21 cellular contexts compared by ENCODE assay signal in the genomic region with DNA sequence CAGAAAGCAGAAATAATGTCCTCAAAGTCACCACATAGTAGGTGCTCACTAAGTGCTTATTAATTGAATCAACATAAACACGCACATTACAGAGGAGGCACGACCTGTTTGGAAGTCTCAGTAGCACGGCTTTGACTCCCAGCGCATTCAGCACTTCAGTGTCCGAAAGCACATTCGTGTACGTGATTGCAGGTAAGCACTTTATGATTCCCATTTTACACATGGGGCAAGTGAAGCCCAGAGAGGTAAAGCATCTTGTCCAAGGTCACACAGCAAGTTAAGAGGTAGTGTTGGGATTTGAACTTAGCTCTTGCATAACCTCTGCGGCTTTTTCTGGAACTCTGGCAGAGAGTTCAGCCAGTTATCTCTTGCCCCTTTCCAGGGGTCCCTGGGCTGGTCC.
"Had no signal": no experiment of that assay in that cellular context is flagged by ENCODE, and none has a peak within 500 bp of the region (broad histone marks: within the 10 kb centered on the region; RNA-seq: fewer than 3 reads in every experiment).

No MANE protein-coding gene starts in this region.

- H3K4me3 Mint-ChIP-seq: activated CD4-positive, alpha-beta memory T cell treated with anti-CD3 and anti-CD28 coated beads for 36 hours; activated CD4-positive, alpha-beta T cell treated with anti-CD3 and anti-CD28 coated beads, Interleukin-2, amount 10 ng/mL, durations not matched to agents 7 days and 5 days; activated naive CD4-positive, alpha-beta T cell treated with anti-CD3 and anti-CD28 coated beads for 36 hours; activated naive CD8-positive, alpha-beta T cell; activated T-cell treated with anti-CD3 and anti-CD28 coated beads, Interleukin-2, amount 50 U/mL, for 4 hours; activated T-helper 17 cell treated with anti-CD3 and anti-CD28 coated beads, Interleukin-2, amount 50 U/mL, for 72 hours; brain; central memory CD8-positive, alpha-beta T cell; T-cell had no signal

- H3K27ac Mint-ChIP-seq: activated CD4-positive, alpha-beta memory T cell treated with anti-CD3 and anti-CD28 coated beads for 36 hours; activated CD4-positive, alpha-beta T cell treated with anti-CD3 and anti-CD28 coated beads, Interleukin-2, amount 10 ng/mL, durations not matched to agents 7 days and 5 days; activated naive CD4-positive, alpha-beta T cell treated with anti-CD3 and anti-CD28 coated beads for 36 hours; activated naive CD8-positive, alpha-beta T cell; activated T-helper 17 cell treated with anti-CD3 and anti-CD28 coated beads, Interleukin-2, amount 50 U/mL, for 72 hours; T-cell had no signal

- H3K4me1 Mint-ChIP-seq: activated CD4-positive, alpha-beta T cell treated with anti-CD3 and anti-CD28 coated beads, Interleukin-2, amount 10 ng/mL, durations not matched to agents 7 days and 5 days; brain; central memory CD8-positive, alpha-beta T cell; T-cell had no signal

- ATAC-seq: activated T-cell treated with anti-CD3 and anti-CD28 coated beads, Interleukin-2, amount 50 U/mL, for 4 hours; activated T-helper 17 cell treated with anti-CD3 and anti-CD28 coated beads, Interleukin-2, amount 50 U/mL, for 72 hours; Right ventricle myocardium inferior; T-cell had no signal

- H3K27ac ChIP-seq: SK-N-MC, VCaP had no signal

- H3K36me3 Mint-ChIP-seq: activated CD4-positive, alpha-beta memory T cell treated with anti-CD3 and anti-CD28 coated beads for 36 hours; brain; T-cell had no signal

- DNase-seq: activated CD4-positive, alpha-beta memory T cell treated with anti-CD3 and anti-CD28 coated beads for 36 hours; activated CD4-positive, alpha-beta T cell treated with anti-CD3 and anti-CD28 coated beads, Interleukin-2, amount 10 ng/mL, durations not matched to agents 7 days and 5 days; activated CD4-positive, CD25-positive, alpha-beta regulatory T cell; activated CD8-positive, alpha-beta memory T cell treated with anti-CD3 and anti-CD28 coated beads for 24 hours; activated gamma-delta T cell; activated naive CD4-positive, alpha-beta T cell treated with anti-CD3 and anti-CD28 coated beads for 36 hours; activated T-cell treated with anti-CD3 and anti-CD28 coated beads, Interleukin-2, amount 50 U/mL, for 4 hours; amygdala; NCI-H1092; NCI-H1930; NCI-H2107; NCI-H446; T-cell had no signal

- H3K4me3 ChIP-seq: SK-N-MC had no signal

- H3K27me3 Mint-ChIP-seq: activated CD4-positive, alpha-beta T cell treated with anti-CD3 and anti-CD28 coated beads, Interleukin-2, amount 10 ng/mL, durations not matched to agents 7 days and 5 days had no signal

- FAIRE-seq: astrocyte had no signal

- H3K9me3 Mint-ChIP-seq: activated CD4-positive, alpha-beta memory T cell treated with anti-CD3 and anti-CD28 coated beads for 36 hours; activated CD4-positive, alpha-beta T cell treated with anti-CD3 and anti-CD28 coated beads, Interleukin-2, amount 10 ng/mL, durations not matched to agents 7 days and 5 days; activated naive CD4-positive, alpha-beta T cell treated with anti-CD3 and anti-CD28 coated beads for 36 hours; activated T-cell treated with anti-CD3 and anti-CD28 coated beads, Interleukin-2, amount 50 U/mL, for 4 hours; activated T-helper 17 cell treated with anti-CD3 and anti-CD28 coated beads, Interleukin-2, amount 50 U/mL, for 72 hours; central memory CD8-positive, alpha-beta T cell had no signal
